7 cellular contexts compared by ENCODE assay signal in the genomic region with DNA sequence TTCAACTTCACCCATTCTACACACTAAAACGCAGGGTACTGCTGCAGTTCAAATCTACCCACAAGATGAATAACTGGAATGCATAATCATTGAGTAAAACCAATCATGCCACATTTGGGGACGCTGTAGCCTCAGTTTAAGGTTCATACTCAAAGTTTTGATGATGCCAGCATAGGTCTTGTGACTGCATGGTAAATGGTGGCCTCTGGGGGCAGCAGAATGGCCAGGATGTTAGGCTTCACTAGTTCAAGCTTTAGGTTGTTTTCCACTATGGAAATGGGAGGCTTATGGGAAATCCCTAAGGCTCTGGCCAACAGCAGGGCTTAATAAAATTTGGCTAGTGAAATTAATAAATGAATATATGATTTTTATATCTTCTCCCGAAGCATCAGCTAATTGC.
DNase-seq lines count a peak whose midpoint lies in the region; ATAC-seq and TF ChIP-seq lines count a peak whose summit lies in the region.

No MANE protein-coding gene starts in this region.

- no peak for DNase-seq in GM13976 (ENCODE audit: low spot score)
- DNase-seq in neural crest cell (ENCODE audit: low read depth, low spot score) = no peak
- no peak for DNase-seq in CD8-positive, alpha-beta memory T cell
- DNase-seq in GM20000 (ENCODE audit: low spot score) = no peak
- DNase-seq in nucleus accumbens (lab: John Stamatoyannopoulos, UW) = no peak

- H3K9me3 ChIP-seq in CD8-positive, alpha-beta memory T cell (ENCODE audit: low read length) = no peaks in the 10 kb centered on the region

- no peak overlapping the region for H3K4me3 ChIP-seq in CD8-positive, alpha-beta memory T cell (ENCODE audit: low read length)

- no peak overlapping the region for H3K27ac ChIP-seq in CD8-positive, alpha-beta memory T cell (ENCODE audit: low read depth, low read length)

- no peaks in the 10 kb centered on the region for H3K9me3 Mint-ChIP-seq in activated T-helper 17 cell treated with anti-CD3 and anti-CD28 coated beads, Interleukin-2, amount 50 U/mL, for 72 hours
- H3K9me3 Mint-ChIP-seq in neural crest cell = no peaks in the 10 kb centered on the region
- H3K9me3 Mint-ChIP-seq in CD8-positive, alpha-beta memory T cell = no peaks in the 10 kb centered on the region

- no peaks in the 10 kb centered on the region for H3K36me3 Mint-ChIP-seq in activated T-helper 17 cell treated with anti-CD3 and anti-CD28 coated beads, Interleukin-2, amount 50 U/mL, for 72 hours (ENCODE audit: low read depth)
- H3K36me3 Mint-ChIP-seq in neural crest cell (ENCODE audit: low read depth) = no peaks in the 10 kb centered on the region
- H3K36me3 Mint-ChIP-seq in CD8-positive, alpha-beta memory T cell = no peaks in the 10 kb centered on the region

- CTCF ChIA-PET in CD8-positive, alpha-beta memory T cell (lab: Charles Lee) = interaction anchor here (0.8 kb wide), 1 partner anchor 14 kb away, joined by 3 read pairs; no protein-coding TSS in a partner anchor

- ATAC-seq in HG02981 (IDR thresholded peaks at IDR 0.05; ENCODE audit: unreplicated experiment) = peak; percentile 61
- peak; percentile 29 for ATAC-seq in activated T-helper 17 cell treated with anti-CD3 and anti-CD28 coated beads, Interleukin-2, amount 50 U/mL, for 72 hours (replicated peaks)

- no peak overlapping the region for H3K27ac Mint-ChIP-seq in activated T-helper 17 cell treated with anti-CD3 and anti-CD28 coated beads, Interleukin-2, amount 50 U/mL, for 72 hours
- H3K27ac Mint-ChIP-seq in neural crest cell (ENCODE audit: unreplicated experiment) = no peak overlapping the region
- H3K27ac Mint-ChIP-seq in CD8-positive, alpha-beta memory T cell = no peak overlapping the region

- in situ Hi-C loops in GM13976 (cut with MboI; ENCODE audit: low sequenced_read_pairs, unreplicated experiment) = no loop called here

- H3K4me1 Mint-ChIP-seq in activated T-helper 17 cell treated with anti-CD3 and anti-CD28 coated beads, Interleukin-2, amount 50 U/mL, for 72 hours = no peaks in the 10 kb centered on the region
- H3K4me1 Mint-ChIP-seq in neural crest cell = peaks cover 6% of the 10 kb centered on the region
- H3K4me1 Mint-ChIP-seq in CD8-positive, alpha-beta memory T cell = no peaks in the 10 kb centered on the region

- no peaks in the 10 kb centered on the region for H3K36me3 ChIP-seq in CD8-positive, alpha-beta memory T cell (ENCODE audit: insufficient read depth, low read length)

- no peak overlapping the region for H3K4me3 Mint-ChIP-seq in activated T-helper 17 cell treated with anti-CD3 and anti-CD28 coated beads, Interleukin-2, amount 50 U/mL, for 72 hours
- H3K4me3 Mint-ChIP-seq in neural crest cell = no peak overlapping the region
- H3K4me3 Mint-ChIP-seq in CD8-positive, alpha-beta memory T cell = no peak overlapping the region

- H3K4me1 ChIP-seq in CD8-positive, alpha-beta memory T cell (ENCODE audit: insufficient read depth, low read length) = no peaks in the 10 kb centered on the region

- POLR2A ChIA-PET in CD8-positive, alpha-beta memory T cell (lab: Charles Lee) = no interaction called here

- peaks cover 57% of the 10 kb centered on the region for H3K27me3 Mint-ChIP-seq in activated T-helper 17 cell treated with anti-CD3 and anti-CD28 coated beads, Interleukin-2, amount 50 U/mL, for 72 hours
- no peaks in the 10 kb centered on the region for H3K27me3 Mint-ChIP-seq in neural crest cell (ENCODE audit: low read depth)
- H3K27me3 Mint-ChIP-seq in CD8-positive, alpha-beta memory T cell = peaks cover 1 to 64% of the 10 kb centered on the region in 2 donors

- no peaks in the 10 kb centered on the region for H3K27me3 ChIP-seq in CD8-positive, alpha-beta memory T cell (ENCODE audit: insufficient read depth, low read length, poor library complexity, severe bottlenecking)

- TF ChIP-seq CTCF in GM13976 (IDR thresholded peaks at IDR 0.05; ENCODE audit: borderline replicate concordance, control extremely low read depth, extremely low read depth, insufficient read depth, missing control alignments) (peak; percentile 12), neural crest cell (conservative IDR thresholded peaks at IDR 0.05) (peak; percentile 50), GM20000 (IDR thresholded peaks at IDR 0.05; ENCODE audit: extremely low read depth, missing control alignments) (no peak)
